15 cellular contexts compared by ENCODE assay signal in the genomic region with DNA sequence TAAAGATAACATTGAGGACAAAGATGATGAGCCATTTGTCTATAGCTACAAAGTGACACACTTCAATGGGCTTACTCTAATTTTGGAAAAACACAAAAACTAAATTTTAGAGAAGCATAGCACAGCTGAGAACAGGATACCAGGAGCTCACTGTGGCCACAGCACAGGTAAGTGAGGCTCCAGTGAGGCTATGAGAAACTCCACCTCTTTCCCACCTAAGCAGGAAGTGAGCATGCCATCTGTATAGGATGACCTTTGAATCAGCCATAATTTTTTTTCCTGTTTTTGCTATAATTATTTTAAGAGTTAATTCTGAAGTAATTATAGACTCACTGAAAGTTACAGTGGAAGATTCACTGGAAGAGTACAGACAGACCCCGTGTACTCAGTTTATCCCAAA.
DNase-seq lines count a peak whose midpoint lies in the region; ATAC-seq lines count a peak whose summit lies in the region.
"Had no signal": no experiment of that assay in that cellular context is flagged by ENCODE, and none has a peak within 500 bp of the region (broad histone marks: within the 10 kb centered on the region; RNA-seq: fewer than 3 reads in every experiment).

No MANE protein-coding gene starts in this region.

- H3K36me3 Mint-ChIP-seq in T-helper 17 cell (ENCODE audit: low read depth) = peaks cover 17% of the 10 kb centered on the region
- peaks cover 58% of the 10 kb centered on the region for H3K36me3 Mint-ChIP-seq in stimulated activated memory B cell treated with anti-CD40 and anti-IgM and Interleukin-4, amounts not matched to agents 10 μg/mL and 1 μg/mL and 100 μg/mL, for 72 hours

- peaks cover 2% of the 10 kb centered on the region for H3K9me3 Mint-ChIP-seq in stimulated activated memory B cell treated with anti-CD40 and anti-IgM and Interleukin-4, amounts not matched to agents 10 μg/mL and 1 μg/mL and 100 μg/mL, for 72 hours
- H3K9me3 Mint-ChIP-seq: HFFc6 had no signal

- H3K9me3 ChIP-seq in T-helper 17 cell (ENCODE audit: control insufficient read depth, low read length, poor library complexity, severe bottlenecking) = no peaks in the 10 kb centered on the region
- H3K9me3 ChIP-seq: Caco-2 had no signal

- H3K4me3 Mint-ChIP-seq in T-helper 17 cell = no peak overlapping the region
- no peak overlapping the region for H3K4me3 Mint-ChIP-seq in stimulated activated memory B cell treated with anti-CD40 and anti-IgM and Interleukin-4, amounts not matched to agents 10 μg/mL and 1 μg/mL and 100 μg/mL, for 72 hours
- H3K4me3 Mint-ChIP-seq: CD4-positive, alpha-beta T cell; HFFc6 had no signal

- ATAC-seq in T-helper 17 cell = no peak
- peak; percentile 66 for ATAC-seq in stimulated activated memory B cell treated with anti-CD40 and anti-IgM and Interleukin-4, amounts not matched to agents 10 μg/mL and 1 μg/mL and 100 μg/mL, for 72 hours
- ATAC-seq: HCT116 had no signal

- peaks cover 25% of the 10 kb centered on the region for H3K4me1 Mint-ChIP-seq in T-helper 17 cell
- peaks cover 24% of the 10 kb centered on the region for H3K4me1 Mint-ChIP-seq in stimulated activated memory B cell treated with anti-CD40 and anti-IgM and Interleukin-4, amounts not matched to agents 10 μg/mL and 1 μg/mL and 100 μg/mL, for 72 hours

- no peaks in the 10 kb centered on the region for H3K27me3 Mint-ChIP-seq in T-helper 17 cell
- H3K27me3 Mint-ChIP-seq in stimulated activated memory B cell treated with anti-CD40 and anti-IgM and Interleukin-4, amounts not matched to agents 10 μg/mL and 1 μg/mL and 100 μg/mL, for 72 hours = no peaks in the 10 kb centered on the region
- H3K27me3 Mint-ChIP-seq: CD4-positive, alpha-beta T cell had no signal

- H3K27ac Mint-ChIP-seq in T-helper 17 cell = peak overlapping the region; percentile 80
- H3K27ac Mint-ChIP-seq in stimulated activated memory B cell treated with anti-CD40 and anti-IgM and Interleukin-4, amounts not matched to agents 10 μg/mL and 1 μg/mL and 100 μg/mL, for 72 hours = peak overlapping the region; percentile 44
- H3K27ac Mint-ChIP-seq: CD4-positive, alpha-beta T cell; HFFc6 had no signal

- in situ Hi-C loops in KBM-7 (cut with MboI; ENCODE audit: low pct_unique_long_range_greater_than_20kb, low sequenced_read_pairs) = no loop called here

- DNase-seq in CD1c-positive myeloid dendritic cell (ENCODE audit: extremely low spot score) (peak; percentile 3), KBM-7 (peak; percentile 31), T-helper 17 cell (no peak), NCI-H82 treated with DMSO at 0.1 percent for 48 hours (lab: John Stamatoyannopoulos, UW; ENCODE audit: unreplicated experiment) (no peak), NCI-H1092 treated with DMSO at 0.1 percent for 48 hours (lab: John Stamatoyannopoulos, UW) (no peak)
- DNase-seq in activated effector memory CD4-positive, alpha-beta T cell treated with Interleukin-2 at 50 U/mL for 16 hours = no peak
- DNase-seq: 8988T; Caco-2; CD4-positive, alpha-beta T cell; GOT3; H7; HFFc6; IMR-90 had no signal

Comparison
In these comparisons a context has a peak if more than half of its experiments do, and no peak if none do; other contexts are left out.
1. DNase-seq: peak in CD1c-positive myeloid dendritic cell (single experiment) and KBM-7 (single experiment); none in T-helper 17 cell (0 of 3), NCI-H82 treated with DMSO at 0.1 percent for 48 hours (single experiment), NCI-H1092 treated with DMSO at 0.1 percent for 48 hours (single experiment) and activated effector memory CD4-positive, alpha-beta T cell treated with Interleukin-2 at 50 U/mL for 16 hours (single experiment).